In the genomic region with DNA sequence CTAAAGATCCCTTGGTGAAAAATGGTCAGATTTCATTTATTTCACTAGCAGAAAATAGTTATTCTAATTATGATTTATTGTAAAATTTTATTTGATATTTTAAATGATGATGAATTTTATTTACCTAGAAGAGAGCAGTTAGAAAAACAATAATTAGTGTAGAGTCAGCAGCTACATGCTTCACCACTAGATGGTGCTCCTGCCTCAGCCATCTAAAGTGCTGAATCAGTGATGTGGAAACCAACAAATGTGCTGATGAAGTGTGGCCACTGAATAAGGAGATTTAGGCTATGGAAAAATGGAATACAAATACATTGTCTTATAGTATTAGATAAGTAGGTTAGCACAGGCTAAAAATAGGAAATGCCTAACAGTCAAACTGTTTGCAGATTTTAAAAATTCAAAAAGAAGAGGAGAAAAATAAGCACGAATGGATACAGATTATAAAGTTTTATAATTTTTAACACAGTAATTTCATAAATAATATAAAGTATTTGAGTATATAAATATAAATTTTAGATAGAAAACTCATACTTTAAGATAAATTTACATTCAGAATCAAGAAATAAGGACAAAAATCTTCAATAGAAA, we compare ENCODE assay signal across 8 cellular contexts.
DNase-seq lines count a peak whose midpoint lies in the region; ATAC-seq lines count a peak whose summit lies in the region.

No MANE protein-coding gene starts in this region.

- H3K23ac ChIP-seq in mesenchymal stem cell (ENCODE audit: low read length in 2 of 2), result no peak overlapping the region

- no peak overlapping the region for H3K4me2 ChIP-seq in mesenchymal stem cell (ENCODE audit: low read length, poor library complexity, severe bottlenecking)

- no peak overlapping the region for H2BK12ac ChIP-seq in mesenchymal stem cell (ENCODE audit: low read length in 2 of 2)

- H3K18ac ChIP-seq in mesenchymal stem cell (ENCODE audit: low read depth in 1 of 2, low read length in 2 of 2), result no peak overlapping the region

- H3K27ac Mint-ChIP-seq in effector memory CD8-positive, alpha-beta T cell, result no peak overlapping the region

- H3K79me1 ChIP-seq in mesenchymal stem cell (replicated peaks; ENCODE audit: low read length, poor library complexity, severe bottlenecking), result peaks cover 1% of the 10 kb centered on the region

- no peak overlapping the region for H2BK120ac ChIP-seq in mesenchymal stem cell (ENCODE audit: low read depth, low read length)

- H3K27me3 Mint-ChIP-seq in effector memory CD8-positive, alpha-beta T cell, result no peaks in the 10 kb centered on the region

- H3K4me3 Mint-ChIP-seq in effector memory CD8-positive, alpha-beta T cell, result no peak overlapping the region

- H3K36me3 Mint-ChIP-seq in effector memory CD8-positive, alpha-beta T cell (ENCODE audit: insufficient read depth), result no peaks in the 10 kb centered on the region

- H2BK15ac ChIP-seq in mesenchymal stem cell (ENCODE audit: low read depth, poor library complexity, severe bottlenecking), result no peak overlapping the region

- no peak overlapping the region for H3K4ac ChIP-seq in mesenchymal stem cell (ENCODE audit: low read depth in 1 of 2, low read length in 2 of 2)

- H4K91ac ChIP-seq in mesenchymal stem cell (ENCODE audit: low read length), result no peak overlapping the region

- no peak overlapping the region for H2AFZ ChIP-seq in mesenchymal stem cell (ENCODE audit: low read depth, low read length)

- H3K4me1 ChIP-seq in mesenchymal stem cell (ENCODE audit: control insufficient read depth, insufficient read depth, low read depth, low read length), result peaks cover 3% of the 10 kb centered on the region

- no peaks in the 10 kb centered on the region for H3K9me3 ChIP-seq in mesenchymal stem cell (ENCODE audit: control insufficient read depth, low read length)

- peak; percentile 59 for DNase-seq in D341Med (ENCODE audit: low spot score)
- DNase-seq in HT-29 (ENCODE audit: low spot score), result peak; percentile 91
- DNase-seq in NOMO-1 treated with DMSO at 0.1 percent for 48 hours (lab: John Stamatoyannopoulos, UW; ENCODE audit: unreplicated experiment), result peak; percentile 76
- DNase-seq in activated CD8-positive, alpha-beta memory T cell treated with anti-CD3 and anti-CD28 coated beads for 24 hours, result peak; percentile 85
- peak; percentile 67 to 74 (median 68) for DNase-seq in effector memory CD8-positive, alpha-beta T cell
- DNase-seq in mesenchymal stem cell, result peak; percentile 81
- DNase-seq in stimulated activated CD8-positive, alpha-beta memory T cell treated with anti-CD3 and anti-CD28 coated beads, Interleukin-15, amount 100 ng/mL, for 48 hours (ENCODE audit: low read depth in 2 of 2), result peak; percentile 19 to 30

- H3K14ac ChIP-seq in mesenchymal stem cell (ENCODE audit: low read length in 2 of 2), result no peak overlapping the region

- ATAC-seq in effector memory CD8-positive, alpha-beta T cell (replicated peaks), result peak; percentile 68
- no peak for ATAC-seq in GM21619 (IDR thresholded peaks at IDR 0.05; ENCODE audit: unreplicated experiment)

- H2BK5ac ChIP-seq in mesenchymal stem cell (ENCODE audit: low read depth, low read length, poor library complexity, severe bottlenecking), result no peak overlapping the region

- no peak overlapping the region for H3K27ac ChIP-seq in mesenchymal stem cell (ENCODE audit: low read length, poor library complexity, severe bottlenecking)

- H3K27me3 ChIP-seq in mesenchymal stem cell (ENCODE audit: control insufficient read depth in 1 of 2, insufficient read depth in 1 of 2, low read length in 2 of 2), result no peaks in the 10 kb centered on the region

- H4K8ac ChIP-seq in mesenchymal stem cell (ENCODE audit: low read length), result no peak overlapping the region

- no peak overlapping the region for H2AK5ac ChIP-seq in mesenchymal stem cell (ENCODE audit: low read length, severe bottlenecking)

- H3K9ac ChIP-seq in mesenchymal stem cell (ENCODE audit: low read length), result peak overlapping the region; percentile 44

- H3K4me3 ChIP-seq in mesenchymal stem cell (ENCODE audit: insufficient read depth in 1 of 2, low read depth in 1 of 2, low read length in 2 of 2), result no peak overlapping the region

- H3K4me1 Mint-ChIP-seq in effector memory CD8-positive, alpha-beta T cell (ENCODE audit: low read depth in 2 of 2), result peaks cover 0 to 4% of the 10 kb centered on the region in 2 donors

- peaks cover 4 to 8% of the 10 kb centered on the region in 2 experiments for H3K36me3 ChIP-seq in mesenchymal stem cell (ENCODE audit: control insufficient read depth in 1 of 2, insufficient read depth in 2 of 2, low read depth in 1 of 2, low read length in 2 of 2)

- H3K9me3 Mint-ChIP-seq in effector memory CD8-positive, alpha-beta T cell, result no peaks in the 10 kb centered on the region

- no CpG with 5 or more reads among the region's 1 CpG for WGBS in mesenchymal stem cell

Comparison
In these comparisons a context has a peak if more than half of its experiments do, and no peak if none do; other contexts are left out.
1. DNase-seq: peak in every context shown above with its lines; median percentile 91 in HT-29; 85 in activated CD8-positive, alpha-beta memory T cell treated with anti-CD3 and anti-CD28 coated beads for 24 hours; 81 in mesenchymal stem cell; 76 in NOMO-1 treated with DMSO at 0.1 percent for 48 hours; 68 in effector memory CD8-positive, alpha-beta T cell; 59 in D341Med; 24 in stimulated activated CD8-positive, alpha-beta memory T cell treated with anti-CD3 and anti-CD28 coated beads, Interleukin-15, amount 100 ng/mL, for 48 hours.